ENCODE assay signal across 10 cellular contexts in genomic region chr20:35702051-35702823, GRCh38. TPM values are rescaled to one million over a fixed set of nuclear protein-coding genes. Genes with fewer than 3 reads are reported as not detected.
A peak's percentile ranks its signal among the peaks of the same experiment; 100 is the strongest.
DNase-seq lines count a peak whose midpoint lies in the region; ATAC-seq and TF ChIP-seq lines count a peak whose summit lies in the region.
"Had no signal": no experiment of that assay in that cellular context is flagged by ENCODE, and none has a peak within 500 bp of the region (broad histone marks: within the 10 kb centered on the region; RNA-seq: fewer than 3 reads in every experiment).

No MANE protein-coding gene starts in this region.

- H3K27me3 ChIP-seq in psoas muscle (ENCODE audit: insufficient read depth in 3 of 3, low read length in 2 of 3), result no peaks in the 10 kb centered on the region

- intact Hi-C loops in psoas muscle (cut with DNase I), result loop anchor here in 1 of 2 donors (5.0 kb wide), 1 partner anchor 35 kb away; no protein-coding TSS in a partner anchor

- H3K36me3 ChIP-seq in psoas muscle (ENCODE audit: insufficient read depth in 1 of 2, low read depth in 1 of 2), result peaks cover 6 to 68% of the 10 kb centered on the region in 2 donors

- peak overlapping the region; percentile 24 for H3K27ac ChIP-seq in psoas muscle
- H3K27ac ChIP-seq: prostate gland had no signal

- TF ChIP-seq CTCF in chondrocyte (IDR thresholded peaks at IDR 0.05) (no peak), psoas muscle (IDR thresholded peaks at IDR 0.05) (no peak)

- no peak for ATAC-seq in psoas muscle
- no peak for ATAC-seq in GM21360 (IDR thresholded peaks at IDR 0.05; ENCODE audit: unreplicated experiment)

- H3K4me3 ChIP-seq in psoas muscle, result no peak overlapping the region
- H3K4me3 ChIP-seq: prostate gland had no signal

- H3K36me3 Mint-ChIP-seq in T-helper 1 cell treated with Interleukin-12 subunit alpha and Interleukin-12 subunit beta and Interleukin-4 antibody, amounts not matched to agents 30 μg/mL and 1 μg/mL, for 36 hours (ENCODE audit: low read depth), result peaks cover 56% of the 10 kb centered on the region
- H3K36me3 Mint-ChIP-seq in chondrocyte (ENCODE audit: low read depth), result peaks cover 38% of the 10 kb centered on the region

- WGBS in psoas muscle, 3 donors, result 42 to 62% (median 48%) methylated on average over 12 of the region's 12 CpGs

- in situ Hi-C loops in ACHN (cut with HindIII; ENCODE audit: low pct_ligation_motif_present, low pct_unique_long_range_greater_than_20kb, low sequenced_read_pairs), result no loop called here

- H3K4me1 Mint-ChIP-seq in T-helper 1 cell treated with Interleukin-12 subunit alpha and Interleukin-12 subunit beta and Interleukin-4 antibody, amounts not matched to agents 30 μg/mL and 1 μg/mL, for 36 hours (ENCODE audit: low read depth), result peaks cover 34% of the 10 kb centered on the region
- H3K4me1 Mint-ChIP-seq in chondrocyte (ENCODE audit: low read depth), result peaks cover 42% of the 10 kb centered on the region

- DNase-seq in T-helper 1 cell (no peak), chondrocyte (ENCODE audit: low spot score) (no peak), psoas muscle (no peak), HK-2 (ENCODE audit: unreplicated experiment) (no peak), ACHN (no peak)
- DNase-seq: Kasumi-1 had no signal

- H3K9me3 ChIP-seq in psoas muscle, result no peaks in the 10 kb centered on the region
- H3K9me3 ChIP-seq: prostate gland had no signal

- peak overlapping the region; percentile 70 for H3K27ac Mint-ChIP-seq in T-helper 1 cell treated with Interleukin-12 subunit alpha and Interleukin-12 subunit beta and Interleukin-4 antibody, amounts not matched to agents 30 μg/mL and 1 μg/mL, for 36 hours
- peak overlapping the region; percentile 41 for H3K27ac Mint-ChIP-seq in chondrocyte (ENCODE audit: unreplicated experiment)

- H3K4me1 ChIP-seq in psoas muscle, result peaks cover 37% of the 10 kb centered on the region
- H3K4me1 ChIP-seq: prostate gland had no signal

- no peaks in the 10 kb centered on the region for H3K27me3 Mint-ChIP-seq in T-helper 1 cell treated with Interleukin-12 subunit alpha and Interleukin-12 subunit beta and Interleukin-4 antibody, amounts not matched to agents 30 μg/mL and 1 μg/mL, for 36 hours (ENCODE audit: low read depth)
- H3K27me3 Mint-ChIP-seq in chondrocyte (ENCODE audit: low read depth), result no peaks in the 10 kb centered on the region

- no peak overlapping the region for H3K4me3 Mint-ChIP-seq in T-helper 1 cell treated with Interleukin-12 subunit alpha and Interleukin-12 subunit beta and Interleukin-4 antibody, amounts not matched to agents 30 μg/mL and 1 μg/mL, for 36 hours
- no peak overlapping the region for H3K4me3 Mint-ChIP-seq in chondrocyte (ENCODE audit: unreplicated experiment)

- no peaks in the 10 kb centered on the region for H3K9me3 Mint-ChIP-seq in T-helper 1 cell treated with Interleukin-12 subunit alpha and Interleukin-12 subunit beta and Interleukin-4 antibody, amounts not matched to agents 30 μg/mL and 1 μg/mL, for 36 hours
- H3K9me3 Mint-ChIP-seq in chondrocyte (ENCODE audit: low read depth), result no peaks in the 10 kb centered on the region

TF ChIP-seq in PFSK-1, 5 proteins besides CTCF, POLR2A, EP300 and RAD21:
- TF ChIP-seq TAF1 (IDR thresholded peaks at IDR 0.05; ENCODE audit: borderline replicate concordance, insufficient read depth, low read length), result no peak
- TF ChIP-seq SIN3A (IDR thresholded peaks at IDR 0.05; ENCODE audit: borderline replicate concordance, insufficient read depth, low read length), result no peak
- TF ChIP-seq POLR2AphosphoS5 (IDR thresholded peaks at IDR 0.05; ENCODE audit: low read depth, low read length), result peak; percentile 11; the same call in 1 of the 2 replicates

RNA-seq across cellular contexts. Expression of gene ROMO1, which starts 3.0 kb away (rescaled TPM):
- polyA plus RNA-seq in PFSK-1 (2012; ENCODE audit: insufficient read length, low read depth), result 377 TPM
- total RNA-seq in chondrocyte, result 123 to 128 TPM (median 128 TPM) in 3 replicates
- 100 to 1,000 TPM; 133 to 172 (median 143) TPM for total RNA-seq in psoas muscle
- polyA plus RNA-seq in psoas muscle, result 100 to 1,000 TPM; 253 to 379 (median 323) TPM

RNA-seq across cellular contexts. Expression of gene NFS1, which starts 3.1 kb away (rescaled TPM):
- 33.4 TPM for polyA plus RNA-seq in PFSK-1 (2012; ENCODE audit: insufficient read length, low read depth)
- 26.8 to 29.3 TPM (median 27.8 TPM) in 3 replicates for total RNA-seq in chondrocyte
- 10 to 100 TPM; 23.6 to 45.0 (median 40.3) TPM for total RNA-seq in psoas muscle
- 10 to 100 TPM; 19.8 to 35.2 (median 26.1) TPM for polyA plus RNA-seq in psoas muscle

RNA-seq across cellular contexts. Expression of gene CPNE1, which starts 37.5 kb away (rescaled TPM):
- polyA plus RNA-seq in PFSK-1 (2012; ENCODE audit: insufficient read length, low read depth), result 429 TPM
- 127 to 142 TPM (median 142 TPM) in 3 replicates for total RNA-seq in chondrocyte
- 10 to 100 TPM; 55.9 to 75.4 (median 67.1) TPM for total RNA-seq in psoas muscle
- 10 to 100 TPM; 59.5 to 62.1 (median 61.6) TPM for polyA plus RNA-seq in psoas muscle

RNA-seq across cellular contexts. Expression of gene RBM12, which starts 37.5 kb away (rescaled TPM):
- 27.7 TPM for polyA plus RNA-seq in PFSK-1 (2012; ENCODE audit: insufficient read length, low read depth)
- 59.0 to 66.5 TPM (median 63.8 TPM) in 3 replicates for total RNA-seq in chondrocyte
- total RNA-seq in psoas muscle, result 10 to 100 TPM; 20.8 to 61.5 (median 45.5) TPM
- 10 to 100 TPM in 1 of 3 donors, 1 to 10 TPM in 2; 5.3 to 22.5 (median 8.8) TPM for polyA plus RNA-seq in psoas muscle

RNA-seq across cellular contexts. Expression of gene RBM39, which starts 39.8 kb away (rescaled TPM):
- polyA plus RNA-seq in PFSK-1 (2012; ENCODE audit: insufficient read length, low read depth), result 130 TPM
- total RNA-seq in chondrocyte, result 217 to 277 TPM (median 238 TPM) in 3 replicates
- total RNA-seq in psoas muscle, result 100 to 1,000 TPM in 3 of 4 donors, 10 to 100 TPM in 1; 93.0 to 171 (median 139) TPM
- 100 to 1,000 TPM; 115 to 151 (median 123) TPM for polyA plus RNA-seq in psoas muscle
